17 cellular contexts compared by ENCODE assay signal in the genomic region with DNA sequence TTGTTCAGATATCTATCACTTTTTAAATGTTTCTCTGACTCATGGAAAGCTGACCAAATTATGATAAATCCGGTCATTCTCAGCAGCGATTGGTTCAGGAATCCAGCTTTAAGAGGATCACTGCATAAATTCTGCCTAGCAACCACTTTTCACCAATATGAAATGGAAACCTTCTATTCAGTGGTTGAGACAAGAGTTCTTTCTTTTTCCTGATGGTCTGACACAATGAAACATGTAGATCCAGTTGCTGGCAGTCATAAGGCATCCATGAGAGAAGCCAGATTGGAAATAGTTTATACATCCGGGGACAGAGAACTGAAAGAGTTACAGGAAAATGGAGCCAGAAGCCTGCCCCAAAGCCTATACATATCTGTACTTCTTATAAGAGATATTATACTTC. TPM values are rescaled to one million over a fixed set of nuclear protein-coding genes. Genes with fewer than 3 reads are reported as not detected.
DNase-seq lines count a peak whose midpoint lies in the region; ATAC-seq and TF ChIP-seq lines count a peak whose summit lies in the region.
"Had no signal": no experiment of that assay in that cellular context is flagged by ENCODE, and none has a peak within 500 bp of the region (broad histone marks: within the 10 kb centered on the region; RNA-seq: fewer than 3 reads in every experiment).

No MANE protein-coding gene starts in this region.

- no peaks in the 10 kb centered on the region for H3K36me3 ChIP-seq in IMR-90 (ENCODE audit: control insufficient read depth, insufficient read depth, low read length)
- H3K36me3 ChIP-seq: BE2C had no signal

- H3K56ac ChIP-seq in IMR-90 (ENCODE audit: extremely low read depth, insufficient read depth, low read length) = no peak overlapping the region

- no peak for TF ChIP-seq RAD21 in IMR-90 (IDR thresholded peaks at IDR 0.05; ENCODE audit: low read length)

- no peaks in the 10 kb centered on the region for H3K79me1 ChIP-seq in IMR-90 (ENCODE audit: low read depth in 1 of 2, low read length in 2 of 2)

- H3K9me3 ChIP-seq in IMR-90 (ENCODE audit: control insufficient read depth, insufficient read depth, low read length) = no peaks in the 10 kb centered on the region
- H3K9me3 ChIP-seq: A549, BE2C had no signal

- H3K27ac ChIP-seq in IMR-90 (ENCODE audit: insufficient read depth, low read length) = no peak overlapping the region
- H3K27ac ChIP-seq: A549, C4-2B, HL-60 had no signal

- no peaks in the 10 kb centered on the region for H3K9me1 ChIP-seq in IMR-90 (ENCODE audit: insufficient read depth, low read length)

- H4K20me1 ChIP-seq in IMR-90 (ENCODE audit: insufficient read depth, low read length) = no peaks in the 10 kb centered on the region

- WGBS in IMR-90 (ENCODE audit: extremely low coverage in 2 of 2, insufficient read length in 1 of 2), 2 experiments = no CpG with 5 or more reads among the region's 3 CpGs

- H3K27me3 ChIP-seq in IMR-90 (ENCODE audit: control insufficient read depth, insufficient read depth, low read length) = no peaks in the 10 kb centered on the region
- H3K27me3 ChIP-seq: BE2C had no signal

- H2AK5ac ChIP-seq in IMR-90 (ENCODE audit: low read depth, low read length) = no peak overlapping the region

- no peak overlapping the region for H2BK15ac ChIP-seq in IMR-90 (ENCODE audit: low read depth, low read length)

- TF ChIP-seq CTCF in IMR-90 (conservative IDR thresholded peaks at IDR 0.05; ENCODE audit: low read depth, low read length) = no peak
- no peak for TF ChIP-seq CTCF in choroid plexus epithelial cell (conservative IDR thresholded peaks at IDR 0.05; ENCODE audit: low read depth, low read length)

- TF ChIP-seq POLR2A in IMR-90 (IDR thresholded peaks at IDR 0.05; ENCODE audit: low read depth, low read length) = no peak

- intact Hi-C loops in IMR-90 (cut with micrococcal nuclease) = no loop called here

- no peak overlapping the region for H4K5ac ChIP-seq in IMR-90 (ENCODE audit: low read depth, low read length)

- H3K23ac ChIP-seq in IMR-90 (ENCODE audit: low read depth, low read length) = no peak overlapping the region

- no peak overlapping the region for H3K18ac ChIP-seq in IMR-90 (ENCODE audit: low read depth, low read length)

- BruUV-seq in IMR-90 (replicated peaks; lab: Mats Ljungman, UMichigan) = no TSS peak

- H3K14ac ChIP-seq in IMR-90 (replicated peaks; ENCODE audit: low read depth, low read length) = no peak overlapping the region

- in situ Hi-C loops in IMR-90 (cut with MboI; ENCODE audit: low sequenced_read_pairs) = no loop called here

- dilution Hi-C loops in IMR-90 (cut with HindIII; ENCODE audit: low sequenced_read_pairs, unreplicated experiment) = no loop called here

- H3K4me3 ChIP-seq in IMR-90 (ENCODE audit: insufficient read depth, low read depth, low read length) = no peak overlapping the region
- no peak overlapping the region for H3K4me3 ChIP-seq in choroid plexus epithelial cell (ENCODE audit: low read depth, low read length)
- H3K4me3 ChIP-seq: A549, GM23338, K562 had no signal

- no peak overlapping the region for H2BK20ac ChIP-seq in IMR-90 (ENCODE audit: low read depth, low read length)

- no peak overlapping the region for H4K91ac ChIP-seq in IMR-90 (ENCODE audit: insufficient read depth, low read depth, low read length)

- ATAC-seq in IMR-90 (ENCODE audit: low read depth) = no peak
- ATAC-seq in HG02610 (IDR thresholded peaks at IDR 0.05; ENCODE audit: unreplicated experiment) = no peak
- no peak for ATAC-seq in GM21423 (IDR thresholded peaks at IDR 0.05; ENCODE audit: unreplicated experiment)
- ATAC-seq in HG02678 (IDR thresholded peaks at IDR 0.05; ENCODE audit: unreplicated experiment) = no peak
- ATAC-seq: A549, GM23338, K562 had no signal

- no peak overlapping the region for H2BK5ac ChIP-seq in IMR-90 (ENCODE audit: low read depth, low read length, poor library complexity, severe bottlenecking)

- no peak overlapping the region for H3K4me2 ChIP-seq in IMR-90 (ENCODE audit: low read depth, low read length)
- H3K4me2 ChIP-seq: A549, GM23338 had no signal

- no peak overlapping the region for H2AFZ ChIP-seq in IMR-90 (replicated peaks; ENCODE audit: low read length, poor library complexity)
- H2AFZ ChIP-seq: GM23338 had no signal

- H3K4ac ChIP-seq in IMR-90 (ENCODE audit: low read depth, low read length) = no peak overlapping the region

- POLR2A ChIA-PET in IMR-90 (lab: Charles Lee; ENCODE audit: unreplicated experiment) = no interaction called here

- H2BK120ac ChIP-seq in IMR-90 (ENCODE audit: low read depth, low read length) = no peak overlapping the region

- no peak overlapping the region for H3K9ac ChIP-seq in IMR-90 (ENCODE audit: low read depth, low read length)

- no peak overlapping the region for H4K8ac ChIP-seq in IMR-90 (ENCODE audit: low read depth in 2 of 2, low read length in 2 of 2)

- no peak overlapping the region for H2AK9ac ChIP-seq in IMR-90 (replicated peaks; ENCODE audit: low read depth, low read length, poor library complexity)

- DNase-seq in IMR-90 (peak; percentile 19), RPMI7951 (ENCODE audit: low read depth) (peak; percentile 1), choroid plexus epithelial cell (ENCODE audit: low read depth) (peak; percentile 14), globus pallidus (ENCODE audit: low spot score) (peak; percentile 2), NCI-H510A treated with DMSO at 0.1 percent for 48 hours (lab: John Stamatoyannopoulos, UW) (no peak)
- DNase-seq: BE2C; CD4-positive, alpha-beta memory T cell; DMS79; H9 had no signal

- no peaks in the 10 kb centered on the region for H3K4me1 ChIP-seq in IMR-90 (ENCODE audit: control insufficient read depth, insufficient read depth, low read length)
- H3K4me1 ChIP-seq: A549, BE2C had no signal

- CTCF ChIA-PET in IMR-90 (lab: Yijun Ruan, JAX) = no interaction called here

TF ChIP-seq in IMR-90, 13 proteins besides CTCF, POLR2A, EP300 and RAD21:
- TF ChIP-seq CEBPB (IDR thresholded peaks at IDR 0.05; ENCODE audit: low read depth, low read length) = no peak
- TF ChIP-seq RFX5 (IDR thresholded peaks at IDR 0.05; ENCODE audit: low read depth, low read length) = peak; percentile 49; the same call in 1 of the 2 replicates
TF ChIP-seq in IMR-90: peak in this region for 1.

RNA-seq across cellular contexts. Expression of gene MAB21L2, which starts 27.2 kb away (rescaled TPM):
- total RNA-seq in IMR-90 (2012; rRNA removed) = 11.7 and 12.0 TPM in 2 replicates
- polyA plus RNA-seq in IMR-90 (2012; rRNA removed) = 7.6 TPM in 2 replicates
- polyA plus RNA-seq in IMR-90 (2012; cell fraction: cytosol; rRNA removed) = 5.5 and 8.4 TPM in 2 replicates
- polyA plus RNA-seq in IMR-90 (2012; cell fraction: nucleus; rRNA removed; ENCODE audit: low replicate concordance) = 2.9 and 4.1 TPM in 2 replicates
- total RNA-seq in RPMI7951 (2014; rRNA removed; shearing (Covaris generic)) = 0.10 TPM in 1 of 2 replicates, not detected in the other
- total RNA-seq: CD4-positive, alpha-beta memory T cell; GM23338; H9; K562 had no signal
- polyA plus RNA-seq: A549, K562 had no signal

Comparison
In these comparisons a context has a peak if more than half of its experiments do, and no peak if none do; other contexts are left out.
1. RNA of gene MAB21L2, which starts 27.2 kb away (total RNA-seq): 11.7 to 12.0 TPM in IMR-90; 0.10 TPM in RPMI7951; every median in the first group is over 10 times any median in the second.